1 cellular context compared by ENCODE assay signal in the genomic region with DNA sequence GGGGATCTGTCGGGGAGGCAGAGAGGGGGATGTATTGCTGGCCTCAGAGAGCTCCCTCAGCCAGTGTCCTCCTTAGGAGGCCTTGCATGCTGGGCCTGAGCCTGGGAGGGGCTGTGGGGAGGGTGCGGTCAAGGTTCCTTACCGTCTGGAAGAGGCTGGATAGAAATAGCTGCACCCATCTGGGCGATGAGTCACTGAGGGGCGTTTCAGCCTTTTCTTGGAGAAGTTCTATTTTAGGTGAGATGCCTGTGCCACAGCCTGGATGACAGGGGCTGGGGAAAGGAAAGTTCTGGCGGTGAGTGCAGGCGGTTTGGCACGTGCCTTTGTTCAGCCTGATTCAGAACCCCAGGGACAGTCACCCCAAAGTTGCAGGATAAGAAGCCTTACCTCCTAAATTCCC.
TF ChIP-seq lines count a peak whose summit lies in the region.

No MANE protein-coding gene starts in this region.

TF ChIP-seq in K562, 482 proteins besides CTCF, POLR2A, EP300 and RAD21:
- TF ChIP-seq SMARCA4 (IDR thresholded peaks at IDR 0.05) (0 out of 2 replicates have a peak, but pooled peaks have one; percentile 31), ZFX (CRISPR knock-in tag; IDR thresholded peaks at IDR 0.05) (peak; percentile 27; the same call in 1 of the 2 replicates), SMAD4 (CRISPR knock-in tag; conservative IDR thresholded peaks at IDR 0.05) (peak; percentile 67), HDAC1 (IDR thresholded peaks at IDR 0.05) (0 out of 4 replicates have a peak, but pooled peaks of 1 of the 2 experiments have one; percentile 52), ATF7 (IDR thresholded peaks at IDR 0.05) (0 out of 2 replicates have a peak, but pooled peaks have one; percentile 21), TARDBP (IDR thresholded peaks at IDR 0.05) (no peak), MEF2A (IDR thresholded peaks at IDR 0.05; ENCODE audit: control insufficient read depth, low read depth, low read length) (peak; percentile 96), POLR2G (IDR thresholded peaks at IDR 0.05; ENCODE audit: low read depth, low read length) (no peak), TEAD4 (IDR thresholded peaks at IDR 0.05; ENCODE audit: low read length) (peak; percentile 22; the same call in 1 of the 2 replicates), TEAD4 (CRISPR knock-in tag; IDR thresholded peaks at IDR 0.05; ENCODE audit: borderline replicate concordance) (no peak), MYNN (IDR thresholded peaks at IDR 0.05) (peak; percentile 56; the same call in 1 of the 2 replicates), MYNN (CRISPR knock-in tag; IDR thresholded peaks at IDR 0.05) (no peak), CBFA2T3 (IDR thresholded peaks at IDR 0.05) (peak; percentile 46), ZNF239 (CRISPR knock-in tag; IDR thresholded peaks at IDR 0.05) (no peak), ARID1B (IDR thresholded peaks at IDR 0.05) (peak; percentile 53), BHLHE40 (IDR thresholded peaks at IDR 0.05; ENCODE audit: low read length) (peak; percentile 82), CTBP1 (IDR thresholded peaks at IDR 0.05; ENCODE audit: borderline replicate concordance) (peak; percentile 62; the same call in 1 of the 2 replicates), DPF2 (IDR thresholded peaks at IDR 0.05) (peak; percentile 34; the same call in 1 of the 2 replicates), JUN (IDR thresholded peaks at IDR 0.05; ENCODE audit: borderline replicate concordance, low read depth, low read length) (peak; percentile 76; the same call in 1 of the 2 replicates), JUN (CRISPR knock-in tag; IDR thresholded peaks at IDR 0.05; ENCODE audit: borderline replicate concordance) (no peak), TBL1XR1 (IDR thresholded peaks at IDR 0.05; ENCODE audit: low read length in 2 of 2) (0 out of 4 replicates have a peak, but pooled peaks of 1 of the 2 experiments have one; percentile 39), ZNF121 (CRISPR knock-in tag; conservative IDR thresholded peaks at IDR 0.05) (no peak), NCOR1 (IDR thresholded peaks at IDR 0.05) (peak; percentile 17; the same call in 1 of the 2 replicates), TEAD2 (tag; IDR thresholded peaks at IDR 0.05) (no peak), MAZ (CRISPR knock-in tag; conservative IDR thresholded peaks at IDR 0.05 in 1 of 2, IDR thresholded peaks at IDR 0.05 in 1 of 2) (peak; percentile 34 to 62; a peak in 2 of 4 replicates), CCAR2 (IDR thresholded peaks at IDR 0.05; ENCODE audit: low read depth, low read length) (no peak), TCF3 (CRISPR knock-in tag; IDR thresholded peaks at IDR 0.05) (peak; percentile 45; the same call in 1 of the 2 replicates), JUND (IDR thresholded peaks at IDR 0.05; ENCODE audit: borderline replicate concordance, low read depth, low read length) (peak; percentile 97), JUND (tag; IDR thresholded peaks at IDR 0.05; ENCODE audit: borderline replicate concordance, low read depth, low read length) (peak; percentile 93; the same call in 1 of the 3 replicates), MEF2D (tag; conservative IDR thresholded peaks at IDR 0.05; ENCODE audit: low read depth) (peak; percentile 93), FOS (IDR thresholded peaks at IDR 0.05; ENCODE audit: extremely low read depth, insufficient read length) (peak; percentile 34), ZBTB7A (IDR thresholded peaks at IDR 0.05; ENCODE audit: borderline replicate concordance, control insufficient read depth, low read depth, low read length) (peak; percentile 11; the same call in 1 of the 2 replicates), TBP (optimal IDR thresholded peaks at IDR 0.05; ENCODE audit: low read depth, low read length) (no peak), ZNF384 (IDR thresholded peaks at IDR 0.05; ENCODE audit: low read depth, low read length) (no peak), FOSL1 (tag; conservative IDR thresholded peaks at IDR 0.05) (peak; percentile 87)
- TF ChIP-seq, protein P1, sequence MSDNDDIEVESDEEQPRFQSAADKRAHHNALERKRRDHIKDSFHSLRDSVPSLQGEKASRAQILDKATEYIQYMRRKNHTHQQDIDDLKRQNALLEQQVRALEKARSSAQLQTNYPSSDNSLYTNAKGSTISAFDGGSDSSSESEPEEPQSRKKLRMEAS (CRISPR knock-in tag; IDR thresholded peaks at IDR 0.05) = peak; percentile 48
- TF ChIP-seq, protein P2, sequence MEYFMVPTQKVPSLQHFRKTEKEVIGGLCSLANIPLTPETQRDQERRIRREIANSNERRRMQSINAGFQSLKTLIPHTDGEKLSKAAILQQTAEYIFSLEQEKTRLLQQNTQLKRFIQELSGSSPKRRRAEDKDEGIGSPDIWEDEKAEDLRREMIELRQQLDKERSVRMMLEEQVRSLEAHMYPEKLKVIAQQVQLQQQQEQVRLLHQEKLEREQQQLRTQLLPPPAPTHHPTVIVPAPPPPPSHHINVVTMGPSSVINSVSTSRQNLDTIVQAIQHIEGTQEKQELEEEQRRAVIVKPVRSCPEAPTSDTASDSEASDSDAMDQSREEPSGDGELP (CRISPR knock-in tag; IDR thresholded peaks at IDR 0.05; ENCODE audit: borderline replicate concordance) = peak; percentile 80
- TF ChIP-seq, protein P3, sequence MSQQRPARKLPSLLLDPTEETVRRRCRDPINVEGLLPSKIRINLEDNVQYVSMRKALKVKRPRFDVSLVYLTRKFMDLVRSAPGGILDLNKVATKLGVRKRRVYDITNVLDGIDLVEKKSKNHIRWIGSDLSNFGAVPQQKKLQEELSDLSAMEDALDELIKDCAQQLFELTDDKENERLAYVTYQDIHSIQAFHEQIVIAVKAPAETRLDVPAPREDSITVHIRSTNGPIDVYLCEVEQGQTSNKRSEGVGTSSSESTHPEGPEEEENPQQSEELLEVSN (IDR thresholded peaks at IDR 0.05; ENCODE audit: borderline replicate concordance in 1 of 2, extremely low read depth in 1 of 2, insufficient read depth in 1 of 2, insufficient read length in 1 of 2, low read depth in 1 of 2, low read length in 1 of 2, poor library complexity in 1 of 2, severe bottlenecking in 1 of 2) = peak in 1 of 2 experiments; percentile 39
- TF ChIP-seq, protein P4, sequence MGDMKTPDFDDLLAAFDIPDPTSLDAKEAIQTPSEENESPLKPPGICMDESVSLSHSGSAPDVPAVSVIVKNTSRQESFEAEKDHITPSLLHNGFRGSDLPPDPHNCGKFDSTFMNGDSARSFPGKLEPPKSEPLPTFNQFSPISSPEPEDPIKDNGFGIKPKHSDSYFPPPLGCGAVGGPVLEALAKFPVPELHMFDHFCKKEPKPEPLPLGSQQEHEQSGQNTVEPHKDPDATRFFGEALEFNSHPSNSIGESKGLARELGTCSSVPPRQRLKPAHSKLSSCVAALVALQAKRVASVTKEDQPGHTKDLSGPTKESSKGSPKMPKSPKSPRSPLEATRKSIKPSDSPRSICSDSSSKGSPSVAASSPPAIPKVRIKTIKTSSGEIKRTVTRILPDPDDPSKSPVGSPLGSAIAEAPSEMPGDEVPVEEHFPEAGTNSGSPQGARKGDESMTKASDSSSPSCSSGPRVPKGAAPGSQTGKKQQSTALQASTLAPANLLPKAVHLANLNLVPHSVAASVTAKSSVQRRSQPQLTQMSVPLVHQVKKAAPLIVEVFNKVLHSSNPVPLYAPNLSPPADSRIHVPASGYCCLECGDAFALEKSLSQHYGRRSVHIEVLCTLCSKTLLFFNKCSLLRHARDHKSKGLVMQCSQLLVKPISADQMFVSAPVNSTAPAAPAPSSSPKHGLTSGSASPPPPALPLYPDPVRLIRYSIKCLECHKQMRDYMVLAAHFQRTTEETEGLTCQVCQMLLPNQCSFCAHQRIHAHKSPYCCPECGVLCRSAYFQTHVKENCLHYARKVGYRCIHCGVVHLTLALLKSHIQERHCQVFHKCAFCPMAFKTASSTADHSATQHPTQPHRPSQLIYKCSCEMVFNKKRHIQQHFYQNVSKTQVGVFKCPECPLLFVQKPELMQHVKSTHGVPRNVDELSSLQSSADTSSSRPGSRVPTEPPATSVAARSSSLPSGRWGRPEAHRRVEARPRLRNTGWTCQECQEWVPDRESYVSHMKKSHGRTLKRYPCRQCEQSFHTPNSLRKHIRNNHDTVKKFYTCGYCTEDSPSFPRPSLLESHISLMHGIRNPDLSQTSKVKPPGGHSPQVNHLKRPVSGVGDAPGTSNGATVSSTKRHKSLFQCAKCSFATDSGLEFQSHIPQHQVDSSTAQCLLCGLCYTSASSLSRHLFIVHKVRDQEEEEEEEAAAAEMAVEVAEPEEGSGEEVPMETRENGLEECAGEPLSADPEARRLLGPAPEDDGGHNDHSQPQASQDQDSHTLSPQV (IDR thresholded peaks at IDR 0.05) = no peak
- TF ChIP-seq, protein P5, sequence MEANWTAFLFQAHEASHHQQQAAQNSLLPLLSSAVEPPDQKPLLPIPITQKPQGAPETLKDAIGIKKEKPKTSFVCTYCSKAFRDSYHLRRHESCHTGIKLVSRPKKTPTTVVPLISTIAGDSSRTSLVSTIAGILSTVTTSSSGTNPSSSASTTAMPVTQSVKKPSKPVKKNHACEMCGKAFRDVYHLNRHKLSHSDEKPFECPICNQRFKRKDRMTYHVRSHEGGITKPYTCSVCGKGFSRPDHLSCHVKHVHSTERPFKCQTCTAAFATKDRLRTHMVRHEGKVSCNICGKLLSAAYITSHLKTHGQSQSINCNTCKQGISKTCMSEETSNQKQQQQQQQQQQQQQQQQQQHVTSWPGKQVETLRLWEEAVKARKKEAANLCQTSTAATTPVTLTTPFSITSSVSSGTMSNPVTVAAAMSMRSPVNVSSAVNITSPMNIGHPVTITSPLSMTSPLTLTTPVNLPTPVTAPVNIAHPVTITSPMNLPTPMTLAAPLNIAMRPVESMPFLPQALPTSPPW (CRISPR knock-in tag; IDR thresholded peaks at IDR 0.05) = peak; percentile 47
- TF ChIP-seq, protein P6, sequence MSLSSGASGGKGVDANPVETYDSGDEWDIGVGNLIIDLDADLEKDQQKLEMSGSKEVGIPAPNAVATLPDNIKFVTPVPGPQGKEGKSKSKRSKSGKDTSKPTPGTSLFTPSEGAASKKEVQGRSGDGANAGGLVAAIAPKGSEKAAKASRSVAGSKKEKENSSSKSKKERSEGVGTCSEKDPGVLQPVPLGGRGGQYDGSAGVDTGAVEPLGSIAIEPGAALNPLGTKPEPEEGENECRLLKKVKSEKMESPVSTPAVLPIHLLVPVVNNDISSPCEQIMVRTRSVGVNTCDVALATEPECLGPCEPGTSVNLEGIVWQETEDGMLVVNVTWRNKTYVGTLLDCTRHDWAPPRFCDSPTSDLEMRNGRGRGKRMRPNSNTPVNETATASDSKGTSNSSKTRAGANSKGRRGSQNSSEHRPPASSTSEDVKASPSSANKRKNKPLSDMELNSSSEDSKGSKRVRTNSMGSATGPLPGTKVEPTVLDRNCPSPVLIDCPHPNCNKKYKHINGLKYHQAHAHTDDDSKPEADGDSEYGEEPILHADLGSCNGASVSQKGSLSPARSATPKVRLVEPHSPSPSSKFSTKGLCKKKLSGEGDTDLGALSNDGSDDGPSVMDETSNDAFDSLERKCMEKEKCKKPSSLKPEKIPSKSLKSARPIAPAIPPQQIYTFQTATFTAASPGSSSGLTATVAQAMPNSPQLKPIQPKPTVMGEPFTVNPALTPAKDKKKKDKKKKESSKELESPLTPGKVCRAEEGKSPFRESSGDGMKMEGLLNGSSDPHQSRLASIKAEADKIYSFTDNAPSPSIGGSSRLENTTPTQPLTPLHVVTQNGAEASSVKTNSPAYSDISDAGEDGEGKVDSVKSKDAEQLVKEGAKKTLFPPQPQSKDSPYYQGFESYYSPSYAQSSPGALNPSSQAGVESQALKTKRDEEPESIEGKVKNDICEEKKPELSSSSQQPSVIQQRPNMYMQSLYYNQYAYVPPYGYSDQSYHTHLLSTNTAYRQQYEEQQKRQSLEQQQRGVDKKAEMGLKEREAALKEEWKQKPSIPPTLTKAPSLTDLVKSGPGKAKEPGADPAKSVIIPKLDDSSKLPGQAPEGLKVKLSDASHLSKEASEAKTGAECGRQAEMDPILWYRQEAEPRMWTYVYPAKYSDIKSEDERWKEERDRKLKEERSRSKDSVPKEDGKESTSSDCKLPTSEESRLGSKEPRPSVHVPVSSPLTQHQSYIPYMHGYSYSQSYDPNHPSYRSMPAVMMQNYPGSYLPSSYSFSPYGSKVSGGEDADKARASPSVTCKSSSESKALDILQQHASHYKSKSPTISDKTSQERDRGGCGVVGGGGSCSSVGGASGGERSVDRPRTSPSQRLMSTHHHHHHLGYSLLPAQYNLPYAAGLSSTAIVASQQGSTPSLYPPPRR (CRISPR knock-in tag; IDR thresholded peaks at IDR 0.05; ENCODE audit: borderline replicate concordance) = no peak
- TF ChIP-seq, protein P7, sequence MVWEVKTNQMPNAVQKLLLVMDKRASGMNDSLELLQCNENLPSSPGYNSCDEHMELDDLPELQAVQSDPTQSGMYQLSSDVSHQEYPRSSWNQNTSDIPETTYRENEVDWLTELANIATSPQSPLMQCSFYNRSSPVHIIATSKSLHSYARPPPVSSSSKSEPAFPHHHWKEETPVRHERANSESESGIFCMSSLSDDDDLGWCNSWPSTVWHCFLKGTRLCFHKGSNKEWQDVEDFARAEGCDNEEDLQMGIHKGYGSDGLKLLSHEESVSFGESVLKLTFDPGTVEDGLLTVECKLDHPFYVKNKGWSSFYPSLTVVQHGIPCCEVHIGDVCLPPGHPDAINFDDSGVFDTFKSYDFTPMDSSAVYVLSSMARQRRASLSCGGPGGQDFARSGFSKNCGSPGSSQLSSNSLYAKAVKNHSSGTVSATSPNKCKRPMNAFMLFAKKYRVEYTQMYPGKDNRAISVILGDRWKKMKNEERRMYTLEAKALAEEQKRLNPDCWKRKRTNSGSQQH (CRISPR knock-in tag; IDR thresholded peaks at IDR 0.05) = no peak
- TF ChIP-seq, protein P8, sequence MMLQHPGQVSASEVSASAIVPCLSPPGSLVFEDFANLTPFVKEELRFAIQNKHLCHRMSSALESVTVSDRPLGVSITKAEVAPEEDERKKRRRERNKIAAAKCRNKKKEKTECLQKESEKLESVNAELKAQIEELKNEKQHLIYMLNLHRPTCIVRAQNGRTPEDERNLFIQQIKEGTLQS (IDR thresholded peaks at IDR 0.05) = peak; percentile 88
- TF ChIP-seq, protein P8 (CRISPR knock-in tag; conservative IDR thresholded peaks at IDR 0.05) = no peak
